In the genomic region with DNA sequence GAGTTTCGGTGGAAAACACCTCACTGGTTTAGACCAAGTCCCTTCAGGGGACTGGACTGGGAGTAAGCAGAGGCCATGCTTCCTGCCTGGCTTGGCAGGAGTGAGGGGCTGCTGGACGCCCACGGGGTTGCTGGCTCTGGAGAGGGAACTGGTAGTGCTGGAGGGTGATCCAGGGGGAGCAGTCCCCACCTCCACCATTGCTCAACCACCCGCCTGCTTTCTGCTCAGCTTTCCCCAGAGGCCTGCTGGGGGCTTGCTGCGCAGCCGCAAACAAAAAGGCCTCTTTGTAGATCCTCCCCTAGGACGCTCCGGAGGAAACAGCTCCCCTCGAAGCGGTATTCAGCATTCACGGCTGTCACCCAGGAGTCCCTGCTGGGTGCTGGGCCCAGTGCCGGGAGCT, we compare ENCODE assay signal across 19 cellular contexts. TPM values are rescaled to one million over a fixed set of nuclear protein-coding genes. Genes with fewer than 3 reads are reported as not detected.
A peak's percentile ranks its signal among the peaks of the same experiment; 100 is the strongest.
DNase-seq lines count a peak whose midpoint lies in the region; ATAC-seq, FAIRE-seq and TF ChIP-seq lines count a peak whose summit lies in the region.
"Had no signal": no experiment of that assay in that cellular context is flagged by ENCODE, and none has a peak within 500 bp of the region (broad histone marks: within the 10 kb centered on the region; RNA-seq: fewer than 3 reads in every experiment).

No MANE protein-coding gene starts in this region.

- H2BK15ac ChIP-seq in mesendoderm (replicated peaks; ENCODE audit: low read depth) = no peak overlapping the region

- H3K23ac ChIP-seq in mesendoderm (ENCODE audit: low read length) = peak overlapping the region; percentile 29

- H2BK5ac ChIP-seq in mesendoderm (ENCODE audit: low read length) = peak overlapping the region; percentile 31

- H3K27ac ChIP-seq in GM12878 (ENCODE audit: control insufficient read depth, insufficient read depth) (no peak overlapping the region), mesendoderm (ENCODE audit: low read depth, low read length) (no peak overlapping the region), spleen (no peak overlapping the region)
- H3K27ac ChIP-seq: colonic mucosa, Peyer's patch, psoas muscle, upper lobe of left lung had no signal

- H3K79me2 ChIP-seq in Loucy (ENCODE audit: insufficient read depth, low read length) (no peaks in the 10 kb centered on the region), GM12878 (ENCODE audit: control insufficient read depth, insufficient read depth, low read length) (no peaks in the 10 kb centered on the region), mesendoderm (ENCODE audit: control insufficient read depth, insufficient read depth, low read length) (no peaks in the 10 kb centered on the region)

- H4K20me1 ChIP-seq in Loucy (ENCODE audit: insufficient read depth, low read length, poor library complexity, severe bottlenecking) (no peaks in the 10 kb centered on the region), GM12878 (ENCODE audit: control insufficient read depth, insufficient read depth) (no peaks in the 10 kb centered on the region)

- H3K18ac ChIP-seq in mesendoderm (ENCODE audit: low read length) = no peak overlapping the region

- H3K9ac ChIP-seq in ES-I3 (ENCODE audit: low read depth, low read length) (peak overlapping the region; percentile 44), Loucy (ENCODE audit: low read depth, low read length, poor library complexity, severe bottlenecking) (peak overlapping the region; percentile 63), GM12878 (ENCODE audit: control insufficient read depth, insufficient read depth, low read length) (no peak overlapping the region), mesendoderm (ENCODE audit: low read length) (peak overlapping the region; percentile 27)

- H3K4ac ChIP-seq in mesendoderm (ENCODE audit: low read depth, low read length) = peak overlapping the region; percentile 5

- H3K79me1 ChIP-seq in mesendoderm (ENCODE audit: low read length) = no peaks in the 10 kb centered on the region

- in situ Hi-C loops in GM12878 (cut with MboI) = loop anchor here (5.0 kb wide), 1 partner anchor 407 kb away; no protein-coding TSS in a partner anchor

- H2AFZ ChIP-seq in Loucy (ENCODE audit: low read length) (peak overlapping the region; percentile 60; the same call in 1 of the 2 replicates), GM12878 (ENCODE audit: control insufficient read depth, low read depth, low read length) (no peak overlapping the region)

- H2AK5ac ChIP-seq in mesendoderm (ENCODE audit: low read length) = no peak overlapping the region

- intact Hi-C loops in GM12878 (cut with micrococcal nuclease; ENCODE audit: unreplicated experiment) = no loop called here
- intact Hi-C loops in spleen (cut with DNase I; ENCODE audit: low total_unique reads) = no loop called here

- no peak for TF ChIP-seq EP300 in GM12878 (IDR thresholded peaks at IDR 0.05; ENCODE audit: borderline replicate concordance in 1 of 2, control insufficient read depth in 1 of 2, low read depth in 2 of 2, low read length in 2 of 2)

- no peak overlapping the region for H2BK120ac ChIP-seq in mesendoderm (ENCODE audit: low read depth, low read length)

- no peak for TF ChIP-seq CTCF in Loucy (conservative IDR thresholded peaks at IDR 0.05; ENCODE audit: low read length)
- TF ChIP-seq CTCF in GM12878 (IDR thresholded peaks at IDR 0.05 in 2 of 3, conservative IDR thresholded peaks at IDR 0.05 in 1 of 3; ENCODE audit: control insufficient read depth in 2 of 3, extremely low read depth in 1 of 3, insufficient read depth in 1 of 3, low read depth in 3 of 3, low read length in 3 of 3) = no peak
- TF ChIP-seq CTCF in spleen (IDR thresholded peaks at IDR 0.05 in 8 of 11, conservative IDR thresholded peaks at IDR 0.05 in 3 of 11) = no peak

- SMC1A ChIA-PET in GM12878 (lab: Charles Lee; ENCODE audit: uncharacterized antibody, unreplicated experiment) = interaction anchor here (0.9 to 5.9 kb wide), 3 partner anchors 9 to 407 kb away, joined by 3 to 30 read pairs (median 4); no protein-coding TSS in a partner anchor

- H3K36me3 ChIP-seq in ES-I3 (ENCODE audit: insufficient read depth, low read length) (no peaks in the 10 kb centered on the region), Loucy (ENCODE audit: insufficient read depth, low read length) (no peaks in the 10 kb centered on the region), GM12878 (ENCODE audit: control insufficient read depth in 2 of 2, insufficient read depth in 2 of 2, low read length in 1 of 2) (no peaks in the 10 kb centered on the region), mesendoderm (ENCODE audit: control insufficient read depth, insufficient read depth, low read length) (no peaks in the 10 kb centered on the region), spleen (no peaks in the 10 kb centered on the region)
- H3K36me3 ChIP-seq: colonic mucosa, Peyer's patch, upper lobe of left lung had no signal

- 76% methylated on average over 12 of the region's 12 CpGs for WGBS in GM12878 (ENCODE audit: insufficient coverage, insufficient replicate concordance, low lambda C conversion rate, missing lambda C conversion rate)
- WGBS in mesendoderm (ENCODE audit: extremely low coverage, insufficient coverage, low lambda C conversion rate) = no CpG with 5 or more reads among the region's 12 CpGs
- 43 to 79% (median 60%) methylated on average over 10 to 12 of the region's 12 CpGs for WGBS in spleen, 5 donors

- TF ChIP-seq RAD21 in GM12878 (IDR thresholded peaks at IDR 0.05; ENCODE audit: insufficient read depth, low read depth, low read length) = no peak

- H3K4me1 ChIP-seq in ES-I3 (ENCODE audit: insufficient read depth, low read length) = peaks cover 10% of the 10 kb centered on the region; the same call in 1 of the 2 replicates
- peaks cover 26% of the 10 kb centered on the region for H3K4me1 ChIP-seq in Loucy (ENCODE audit: insufficient read depth, low read length, poor library complexity, severe bottlenecking)
- H3K4me1 ChIP-seq in GM12878 (ENCODE audit: control insufficient read depth, insufficient read depth, low read length) = no peaks in the 10 kb centered on the region
- peaks cover 3% of the 10 kb centered on the region for H3K4me1 ChIP-seq in mesendoderm (ENCODE audit: control insufficient read depth, low read depth, low read length)
- peaks cover 0 to 15% (median 8%) of the 10 kb centered on the region in 6 donors for H3K4me1 ChIP-seq in spleen
- H3K4me1 ChIP-seq: colonic mucosa, Peyer's patch, psoas muscle had no signal

- H3K4me2 ChIP-seq in Loucy (ENCODE audit: low read depth, low read length, poor library complexity, severe bottlenecking) (peak overlapping the region; percentile 68), GM12878 (ENCODE audit: control insufficient read depth, insufficient read depth) (no peak overlapping the region), mesendoderm (ENCODE audit: low read length) (no peak overlapping the region)

- BruUV-seq in GM12878 (replicated peaks; lab: Mats Ljungman, UMichigan) = no TSS peak

- POLR2A ChIA-PET in GM12878 (lab: Charles Lee) = no interaction called here

- DNase-seq in GM12878 (ENCODE audit: low read depth, low spot score) (no peak), mesendoderm (peak; percentile 69), spleen (no peak), HUDEP-2 (lab: John Stamatoyannopoulos, UW; ENCODE audit: unreplicated experiment in 76 of 76) (no peak), NCI-H1930 (lab: John Stamatoyannopoulos, UW) (no peak), dermis blood vessel endothelial cell (no peak)
- DNase-seq: activated CD4-positive, alpha-beta T cell treated with anti-CD3 and anti-CD28 coated beads, Interleukin-2, amount 10 ng/mL, durations not matched to agents 24 days and 14 days; activated CD8-positive, alpha-beta memory T cell treated with anti-CD3 and anti-CD28 coated beads, Interleukin-2, amount 50 U/mL, for 4 hours; activated naive CD4-positive, alpha-beta T cell; colonic mucosa; DMS 273 treated with DMSO at 0.1 percent for 48 hours; Peyer's patch; stimulated activated CD4-positive, alpha-beta T cell treated with anti-CD3 and anti-CD28 coated beads, Interleukin-15, amount 100 ng/mL, for 24 hours; stimulated activated naive CD4-positive, alpha-beta T cell; upper lobe of left lung had no signal

- H3K27me3 ChIP-seq in Loucy (ENCODE audit: insufficient read depth, low read length, poor library complexity, severe bottlenecking) = no peaks in the 10 kb centered on the region
- no peaks in the 10 kb centered on the region for H3K27me3 ChIP-seq in GM12878 (replicated peaks in 1 of 2; ENCODE audit: control insufficient read depth in 2 of 2, insufficient read depth in 2 of 2, low read length in 1 of 2)
- no peaks in the 10 kb centered on the region for H3K27me3 ChIP-seq in mesendoderm (ENCODE audit: insufficient read depth, low read length, poor library complexity)
- peaks cover 0 to 10% (median 0%) of the 10 kb centered on the region in 7 donors for H3K27me3 ChIP-seq in spleen (replicated peaks in 1 of 7)
- H3K27me3 ChIP-seq: colonic mucosa, Peyer's patch, upper lobe of left lung had no signal

- no peak for FAIRE-seq in GM12878 (lab: Jason Lieb, UNC)

- H4K5ac ChIP-seq in mesendoderm (ENCODE audit: low read length) = peak overlapping the region; percentile 81

- no peaks in the 10 kb centered on the region for H3F3A ChIP-seq in Loucy (ENCODE audit: low read depth)

- RAD21 ChIA-PET in GM12878 (lab: Charles Lee; ENCODE audit: unreplicated experiment) = interaction anchor here (0.7 to 0.8 kb wide), 2 partner anchors 10 to 1216 kb away, joined by 3 read pairs; no protein-coding TSS in a partner anchor

- H4K8ac ChIP-seq in mesendoderm (ENCODE audit: low read depth, low read length) = no peak overlapping the region

- H3K9me3 ChIP-seq in ES-I3 (ENCODE audit: control insufficient read depth, insufficient read depth, low read length) = no peaks in the 10 kb centered on the region
- no peaks in the 10 kb centered on the region for H3K9me3 ChIP-seq in Loucy (ENCODE audit: insufficient read depth, low read depth, low read length)
- no peaks in the 10 kb centered on the region for H3K9me3 ChIP-seq in GM12878 (replicated peaks; ENCODE audit: control insufficient read depth, insufficient read depth, low read length)
- peaks cover 0 to 5% (median 0%) of the 10 kb centered on the region in 8 donors for H3K9me3 ChIP-seq in spleen
- H3K9me3 ChIP-seq: colonic mucosa, Peyer's patch, psoas muscle, upper lobe of left lung had no signal

- peak; percentile 28; the same call in 2 of the 3 replicates for ATAC-seq in GM12878
- ATAC-seq: psoas muscle had no signal

- TF ChIP-seq POLR2A in GM12878 (IDR thresholded peaks at IDR 0.05; ENCODE audit: low read depth, low read length) = no peak
- no peak for TF ChIP-seq POLR2A in spleen (IDR thresholded peaks at IDR 0.05)

- H3K9me2 ChIP-seq in Loucy (replicated peaks; ENCODE audit: low read depth, low read length) = no peaks in the 10 kb centered on the region

- CTCF ChIA-PET in GM12878 (lab: Yijun Ruan, JAX) = interaction anchor here (0.6 to 2.8 kb wide), 4 partner anchors 8 to 413 kb away, joined by 3 to 17 read pairs (median 5); no protein-coding TSS in a partner anchor

- H3K56ac ChIP-seq in mesendoderm (ENCODE audit: low read length) = peak overlapping the region; percentile 67

- H3K4me3 ChIP-seq in Loucy (ENCODE audit: low read length, poor library complexity, severe bottlenecking) (peak overlapping the region; percentile 39), GM12878 (no peak overlapping the region), mesendoderm (ENCODE audit: low read length) (no peak overlapping the region), spleen (no peak overlapping the region)
- H3K4me3 ChIP-seq: colonic mucosa, lung, Peyer's patch, psoas muscle, upper lobe of left lung had no signal

RNA-seq across cellular contexts. Expression of gene EBLN2, which starts 33.5 kb away (rescaled TPM):
- 65.7 and 67.6 TPM in 2 replicates for total RNA-seq in GM12878 (2013; cell fraction: nucleolus; rRNA removed)
- 4.7 and 6.8 TPM in 2 replicates for total RNA-seq in GM12878 (2014; rRNA removed)
- total RNA-seq in GM12878 (2014; rRNA removed; fragmentation: Illumina TruSeq; extraction: Trizol) = 6.8 TPM in 2 replicates
- total RNA-seq in GM12878 (2021) = 3.8 and 4.0 TPM in 2 replicates
- 1.9 TPM for polyA plus RNA-seq in GM12878 (2011; ENCODE audit: low read depth)
- 4.5 and 5.6 TPM in 2 replicates for polyA plus RNA-seq in GM12878 (2011; rRNA removed)
- polyA plus RNA-seq in GM12878 (2011; cell fraction: cytosol; rRNA removed) = 1.4 and 1.6 TPM in 2 replicates
- polyA plus RNA-seq in GM12878 (2011; cell fraction: nucleus; rRNA removed) = 8.4 and 9.9 TPM in 2 replicates
- polyA plus RNA-seq in GM12878 (2012) = 1.7 and 2.0 TPM in 2 replicates
- 3.9 and 4.4 TPM in 2 replicates for polyA plus RNA-seq in GM12878 (2014; fragmentation: Illumina TruSeq; extraction: Trizol)
- 1 to 10 TPM in 1 of 2 experiments, under 1 TPM in 1; 0.84 to 2.2 TPM for polyA plus RNA-seq in GM12878 (2014; fragmentation: Nextera tagmentation; extraction: Ambion mirVana)
- 2.8 and 3.3 TPM in 2 replicates for polyA plus RNA-seq in GM12878 (2014; rRNA removed)
- 1 to 10 TPM; 1.2 to 2.7 TPM for polyA plus RNA-seq in GM12878 (2016; fragmentation: Nextera tagmentation; extraction: Ambion mirVana)
- 15.1 and 20.2 TPM in 2 replicates for polyA minus RNA-seq in GM12878 (2011; rRNA and poly(A)+ RNA removed)
- 3.2 and 4.2 TPM in 2 replicates for polyA minus RNA-seq in GM12878 (2011; cell fraction: cytosol; rRNA and poly(A)+ RNA removed)
- polyA minus RNA-seq in GM12878 (2011; cell fraction: nucleus; rRNA and poly(A)+ RNA removed) = 15.1 and 22.0 TPM in 2 replicates
- 2.6 TPM for polyA plus RNA-seq in mesendoderm (2013, experiment 1 of 2)
- 2.4 TPM for polyA plus RNA-seq in mesendoderm (2013, experiment 2 of 2)
- 10 to 100 TPM in 4 of 7 donors, 1 to 10 TPM in 3; 6.6 to 15.0 (median 14.5) TPM for total RNA-seq in spleen
- polyA plus RNA-seq in spleen = under 1 TPM; 0.13 to 0.45 (median 0.21) TPM
- 5.2 and 9.7 TPM in 2 replicates for total RNA-seq in dermis blood vessel endothelial cell
